22 cellular contexts compared by ENCODE assay signal in the genomic region with DNA sequence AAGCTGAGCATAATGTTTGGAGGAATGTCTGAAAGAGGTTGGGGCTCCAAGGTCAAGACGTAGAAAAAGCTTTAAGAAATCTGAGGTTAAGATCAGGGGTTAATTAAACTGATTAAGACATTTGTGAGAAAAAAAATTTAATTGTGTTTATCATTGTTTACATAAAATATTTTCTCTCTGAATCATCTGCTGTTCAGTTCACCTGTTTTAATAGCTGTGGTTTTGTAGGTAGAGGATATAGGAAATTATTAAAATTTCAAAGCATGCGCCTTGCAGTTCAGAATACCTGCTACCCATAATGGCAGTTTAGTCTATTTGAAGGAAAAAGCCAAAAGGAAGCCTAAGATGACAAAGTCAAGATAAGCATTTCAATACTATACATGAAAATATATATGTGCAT.
DNase-seq lines count a peak whose midpoint lies in the region; ATAC-seq and TF ChIP-seq lines count a peak whose summit lies in the region.
"Had no signal": no experiment of that assay in that cellular context is flagged by ENCODE, and none has a peak within 500 bp of the region (broad histone marks: within the 10 kb centered on the region; RNA-seq: fewer than 3 reads in every experiment).

No MANE protein-coding gene starts in this region.

- H3K4me3 Mint-ChIP-seq in GM23338 = no peak overlapping the region; the same call in 2 of the 3 replicates
- H3K4me3 Mint-ChIP-seq in activated naive CD4-positive, alpha-beta T cell treated with anti-CD3 and anti-CD28 coated beads, Interleukin-2, amount 10 ng/mL, durations not matched to agents 7 days and 5 days = no peak overlapping the region
- H3K4me3 Mint-ChIP-seq: CD14-positive monocyte; CD4-positive, alpha-beta T cell; CD8-positive, alpha-beta memory T cell; HFFc6 had no signal

- no TSS peak for BruUV-seq in PC-3 (replicated peaks; lab: Mats Ljungman, UMichigan)

- H3K9me2 ChIP-seq in GM23338 (ENCODE audit: insufficient read depth) = no peaks in the 10 kb centered on the region
- H3K9me2 ChIP-seq in PC-3 (replicated peaks; ENCODE audit: low read length) = no peaks in the 10 kb centered on the region

- H3K27ac Mint-ChIP-seq in GM23338 = peak overlapping the region; percentile 30
- no peak overlapping the region for H3K27ac Mint-ChIP-seq in activated naive CD4-positive, alpha-beta T cell treated with anti-CD3 and anti-CD28 coated beads, Interleukin-2, amount 10 ng/mL, durations not matched to agents 7 days and 5 days
- H3K27ac Mint-ChIP-seq: CD14-positive monocyte; CD4-positive, alpha-beta T cell; CD8-positive, alpha-beta memory T cell; HFFc6 had no signal

- H3K27me3 ChIP-seq in GM23338 (ENCODE audit: insufficient read depth) = peaks cover 13% of the 10 kb centered on the region
- H3K27me3 ChIP-seq in PC-3 (ENCODE audit: low read length) = no peaks in the 10 kb centered on the region
- H3K27me3 ChIP-seq: BE2C; BLaER1 treated with 17β-estradiol and CSF1 and Interleukin-3, amounts not matched to agents 10 nM and 100 nM had no signal

- no peak overlapping the region for H3K4me3 ChIP-seq in GM23338
- no peak overlapping the region for H3K4me3 ChIP-seq in PC-3 (ENCODE audit: low read length)
- H3K4me3 ChIP-seq: A549; BLaER1 treated with 17β-estradiol and CSF1 and Interleukin-3, amounts not matched to agents 10 nM and 100 nM; GM12878; GM23248; HAP-1 had no signal

- H3K27ac ChIP-seq in GM23338 (ENCODE audit: low read depth) (no peak overlapping the region), PC-3 (ENCODE audit: low read length) (no peak overlapping the region)
- H3K27ac ChIP-seq: A549; BLaER1 treated with 17β-estradiol and CSF1 and Interleukin-3, amounts not matched to agents 10 nM and 100 nM; GM23248 had no signal

- no peaks in the 10 kb centered on the region for H3K36me3 ChIP-seq in GM23338 (ENCODE audit: insufficient read depth)
- no peaks in the 10 kb centered on the region for H3K36me3 ChIP-seq in PC-3 (ENCODE audit: low read depth, low read length)
- H3K36me3 ChIP-seq: BE2C; BLaER1 treated with 17β-estradiol and CSF1 and Interleukin-3, amounts not matched to agents 10 nM and 100 nM; HAP-1 had no signal

- DNase-seq in GM23338 (ENCODE audit: low spot score) (no peak), PC-3 (peak; percentile 25), SW480 (ENCODE audit: low spot score) (peak; percentile 48)
- no peak for DNase-seq in activated naive CD4-positive, alpha-beta T cell treated with anti-CD3 and anti-CD28 coated beads, Interleukin-2, amount 10 ng/mL, durations not matched to agents 7 days and 5 days
- DNase-seq: ACHN; AML-193; BE2C; CD4-positive, alpha-beta T cell; CD8-positive, alpha-beta memory T cell; DMS 273 treated with DMSO at 0.1 percent for 48 hours; DMS79; EL; GDM1; GM23248; HFFc6 had no signal

- H3K36me3 Mint-ChIP-seq in GM23338 (ENCODE audit: low read depth) = no peaks in the 10 kb centered on the region; the same call in 2 of the 3 replicates
- no peaks in the 10 kb centered on the region for H3K36me3 Mint-ChIP-seq in activated naive CD4-positive, alpha-beta T cell treated with anti-CD3 and anti-CD28 coated beads, Interleukin-2, amount 10 ng/mL, durations not matched to agents 7 days and 5 days
- H3K36me3 Mint-ChIP-seq: CD14-positive monocyte; CD8-positive, alpha-beta memory T cell had no signal

- intact Hi-C loops in PC-3 (cut with micrococcal nuclease) = loop anchor here (2.0 to 5.0 kb wide), 2 partner anchors 45 to 166 kb away; no protein-coding TSS in a partner anchor

- ATAC-seq in GM23338 (no peak), PC-3 (peak; percentile 37; the same call in 1 of the 2 replicates), HG03108 (IDR thresholded peaks at IDR 0.05; ENCODE audit: unreplicated experiment) (no peak), HG03378 (IDR thresholded peaks at IDR 0.05; ENCODE audit: unreplicated experiment) (no peak)
- ATAC-seq: A549, GM12878 had no signal

- CTCF ChIA-PET in PC-3 (lab: Charles Lee) = no interaction called here
- CTCF ChIA-PET in activated naive CD4-positive, alpha-beta T cell treated with anti-CD3 and anti-CD28 coated beads, Interleukin-2, amount 10 ng/mL, durations not matched to agents 7 days and 5 days (lab: Charles Lee) = no interaction called here

- peaks cover 5% of the 10 kb centered on the region for H3K27me3 Mint-ChIP-seq in GM23338 (ENCODE audit: insufficient read depth, low read depth, poor library complexity)
- H3K27me3 Mint-ChIP-seq in activated naive CD4-positive, alpha-beta T cell treated with anti-CD3 and anti-CD28 coated beads, Interleukin-2, amount 10 ng/mL, durations not matched to agents 7 days and 5 days = peaks cover 7% of the 10 kb centered on the region

- peaks cover 84% of the 10 kb centered on the region for H3K4me1 Mint-ChIP-seq in GM23338
- no peaks in the 10 kb centered on the region for H3K4me1 Mint-ChIP-seq in activated naive CD4-positive, alpha-beta T cell treated with anti-CD3 and anti-CD28 coated beads, Interleukin-2, amount 10 ng/mL, durations not matched to agents 7 days and 5 days
- H3K4me1 Mint-ChIP-seq: CD14-positive monocyte; CD8-positive, alpha-beta memory T cell had no signal

- no peaks in the 10 kb centered on the region for H3K9me3 Mint-ChIP-seq in GM23338
- no peaks in the 10 kb centered on the region for H3K9me3 Mint-ChIP-seq in activated naive CD4-positive, alpha-beta T cell treated with anti-CD3 and anti-CD28 coated beads, Interleukin-2, amount 10 ng/mL, durations not matched to agents 7 days and 5 days
- H3K9me3 Mint-ChIP-seq: CD14-positive monocyte; CD4-positive, alpha-beta T cell; CD8-positive, alpha-beta memory T cell; HFFc6 had no signal

- no peak overlapping the region for H3K9ac ChIP-seq in PC-3 (ENCODE audit: low read length)
- H3K9ac ChIP-seq: BLaER1 treated with 17β-estradiol and CSF1 and Interleukin-3, amounts not matched to agents 10 nM and 100 nM; GM23248 had no signal

- POLR2A ChIA-PET in PC-3 (lab: Charles Lee; ENCODE audit: unreplicated experiment) = interaction anchor here (0.5 to 0.7 kb wide), 2 partner anchors 119 to 231 kb away, joined by 3 to 5 read pairs; no protein-coding TSS in a partner anchor

- H3K4me2 ChIP-seq in GM23338 (peak overlapping the region; percentile 15; the same call in 1 of the 2 replicates), PC-3 (ENCODE audit: low read length) (no peak overlapping the region)
- H3K4me2 ChIP-seq: A549; BLaER1 treated with 17β-estradiol and CSF1 and Interleukin-3, amounts not matched to agents 10 nM and 100 nM had no signal

- no peaks in the 10 kb centered on the region for H3F3A ChIP-seq in GM23338 (replicated peaks; ENCODE audit: low read depth)
- H3F3A ChIP-seq in PC-3 (ENCODE audit: low read length, unreplicated experiment) = no peaks in the 10 kb centered on the region

- peaks cover 13% of the 10 kb centered on the region; the same call in 1 of the 2 replicates for H3K79me2 ChIP-seq in GM23338 (replicated peaks; ENCODE audit: insufficient read depth)
- no peaks in the 10 kb centered on the region for H3K79me2 ChIP-seq in PC-3 (ENCODE audit: low read length)

- H2AFZ ChIP-seq in GM23338 = no peak overlapping the region
- no peak overlapping the region for H2AFZ ChIP-seq in PC-3 (ENCODE audit: low read length)
- H2AFZ ChIP-seq: GM23248 had no signal

- TF ChIP-seq CTCF in GM23338 (conservative IDR thresholded peaks at IDR 0.05; ENCODE audit: low read depth in 2 of 2) (no peak), PC-3 (conservative IDR thresholded peaks at IDR 0.05; ENCODE audit: low read depth, low read length) (no peak)

- no peaks in the 10 kb centered on the region for H3K9me3 ChIP-seq in PC-3 (ENCODE audit: low read length)
- H3K9me3 ChIP-seq: A549; BE2C; BLaER1 treated with 17β-estradiol and CSF1 and Interleukin-3, amounts not matched to agents 10 nM and 100 nM; HAP-1 had no signal

- peaks cover 83% of the 10 kb centered on the region for H3K4me1 ChIP-seq in GM23338 (ENCODE audit: insufficient read depth)
- H3K4me1 ChIP-seq in PC-3 (ENCODE audit: insufficient read depth, low read length) = peaks cover 25% of the 10 kb centered on the region
- H3K4me1 ChIP-seq: A549; BLaER1 treated with 17β-estradiol and CSF1 and Interleukin-3, amounts not matched to agents 10 nM and 100 nM had no signal

- no peaks in the 10 kb centered on the region for H4K20me1 ChIP-seq in GM23338 (replicated peaks; ENCODE audit: insufficient read depth)
- H4K20me1 ChIP-seq in PC-3 (ENCODE audit: low read length) = no peaks in the 10 kb centered on the region
- H4K20me1 ChIP-seq: BLaER1 treated with 17β-estradiol and CSF1 and Interleukin-3, amounts not matched to agents 10 nM and 100 nM had no signal

TF ChIP-seq in GM23338, 12 proteins besides CTCF, POLR2A, EP300 and RAD21 (continues in another document):
- no peak for TF ChIP-seq ZNF114 (CRISPR knock-in tag; IDR thresholded peaks at IDR 0.05)
- no peak for TF ChIP-seq EZH2phosphoT487 (IDR thresholded peaks at IDR 0.05; ENCODE audit: unreplicated experiment)

Comparison
In these comparisons a context has a peak if more than half of its experiments do, and no peak if none do; other contexts are left out.
1. DNase-seq: peak in PC-3 (single experiment) and SW480 (single experiment); none in GM23338 (single experiment) and activated naive CD4-positive, alpha-beta T cell treated with anti-CD3 and anti-CD28 coated beads, Interleukin-2, amount 10 ng/mL, durations not matched to agents 7 days and 5 days (single experiment).